ENCODE assay signal across 6 cellular contexts in genomic region chr19:10282043-10282442, GRCh38. TPM values are rescaled to one million over a fixed set of nuclear protein-coding genes. Genes with fewer than 3 reads are reported as not detected.
"Had no signal": no experiment of that assay in that cellular context is flagged by ENCODE, and none has a peak within 500 bp of the region (broad histone marks: within the 10 kb centered on the region; RNA-seq: fewer than 3 reads in every experiment).

No MANE protein-coding gene starts in this region.

RNA-seq across cellular contexts. Expression of gene ICAM4, which starts 4.7 kb away (rescaled TPM):
- total RNA-seq: progenitor cell of endocrine pancreas, sigmoid colon had no signal
- polyA plus RNA-seq: neural cell had no signal

RNA-seq across cellular contexts. Expression of gene ICAM5, which starts 7.7 kb away (rescaled TPM):
- total RNA-seq: naive thymus-derived CD8-positive, alpha-beta T cell; osteoblast; progenitor cell of endocrine pancreas; skeletal muscle tissue had no signal
- polyA plus RNA-seq: naive thymus-derived CD8-positive, alpha-beta T cell had no signal

RNA-seq across cellular contexts. Expression of gene ICAM1, which starts 11.1 kb away (rescaled TPM):
- polyA plus RNA-seq: neural cell had no signal
